Comparison of ENCODE assay signal across 29 cellular contexts in genomic region chr5:44646016-44646415, GRCh38.
DNase-seq lines count a peak whose midpoint lies in the region; ATAC-seq and TF ChIP-seq lines count a peak whose summit lies in the region.
"Had no signal": no experiment of that assay in that cellular context is flagged by ENCODE, and none has a peak within 500 bp of the region (broad histone marks: within the 10 kb centered on the region; RNA-seq: fewer than 3 reads in every experiment).

No MANE protein-coding gene starts in this region.

- intact Hi-C loops in right cardiac atrium (cut with DNase I), result no loop called here

- 31% methylated on average over 4 of the region's 4 CpGs for WGBS in right cardiac atrium

- H3K27me3 ChIP-seq in right cardiac atrium (ENCODE audit: control insufficient read depth, insufficient read depth), result no peaks in the 10 kb centered on the region
- H3K27me3 ChIP-seq in MG63, result no peaks in the 10 kb centered on the region

- peak; percentile 64 to 84 for ATAC-seq in right cardiac atrium
- ATAC-seq: natural killer cell, PC-3, T-cell had no signal

- H3K36me3 Mint-ChIP-seq in brain, result no peaks in the 10 kb centered on the region
- H3K36me3 Mint-ChIP-seq: activated naive CD4-positive, alpha-beta T cell treated with anti-CD3 and anti-CD28 coated beads, Interleukin-2, amount 10 ng/mL, durations not matched to agents 7 days and 5 days; CD14-positive monocyte; IgD-negative memory B cell; natural killer cell; T-cell had no signal

- peaks cover 11% of the 10 kb centered on the region for H3K4me1 Mint-ChIP-seq in brain
- H3K4me1 Mint-ChIP-seq: activated naive CD4-positive, alpha-beta T cell treated with anti-CD3 and anti-CD28 coated beads, Interleukin-2, amount 10 ng/mL, durations not matched to agents 7 days and 5 days; CD14-positive monocyte; central memory CD8-positive, alpha-beta T cell; H9; IgD-negative memory B cell; natural killer cell; T-cell had no signal

- no peak overlapping the region for H3K27ac ChIP-seq in right cardiac atrium (ENCODE audit: low read length)
- H3K27ac ChIP-seq: parathyroid adenoma had no signal

- H3K4me1 ChIP-seq in right cardiac atrium (ENCODE audit: control insufficient read depth, insufficient read depth, low read length), result no peaks in the 10 kb centered on the region
- H3K4me1 ChIP-seq: parathyroid adenoma had no signal

- H3K4me3 Mint-ChIP-seq in brain, result no peak overlapping the region
- H3K4me3 Mint-ChIP-seq: activated naive CD4-positive, alpha-beta T cell treated with anti-CD3 and anti-CD28 coated beads, Interleukin-2, amount 10 ng/mL, durations not matched to agents 7 days and 5 days; activated T-cell treated with anti-CD3 and anti-CD28 coated beads, Interleukin-2, amount 50 U/mL, for 24 hours; CD14-positive monocyte; central memory CD8-positive, alpha-beta T cell; H9; IgD-negative memory B cell; natural killer cell; T-cell had no signal

- H3K4me3 ChIP-seq in right cardiac atrium (ENCODE audit: low read length) (peak overlapping the region; percentile 15), MG63 (no peak overlapping the region)

- no peak for TF ChIP-seq CTCF in brain (conservative IDR thresholded peaks at IDR 0.05)

- no peaks in the 10 kb centered on the region for H3K27me3 Mint-ChIP-seq in brain
- H3K27me3 Mint-ChIP-seq: activated naive CD4-positive, alpha-beta T cell treated with anti-CD3 and anti-CD28 coated beads, Interleukin-2, amount 10 ng/mL, durations not matched to agents 7 days and 5 days; activated T-cell treated with anti-CD3 and anti-CD28 coated beads, Interleukin-2, amount 50 U/mL, for 24 hours; central memory CD8-positive, alpha-beta T cell; IgD-negative memory B cell; T-cell had no signal

- H3K9me3 ChIP-seq in right cardiac atrium (ENCODE audit: control insufficient read depth, low read length) (peaks cover 2% of the 10 kb centered on the region), MG63 (no peaks in the 10 kb centered on the region)

- DNase-seq in NCI-H524 (lab: John Stamatoyannopoulos, UW), result peak; percentile 90 to 98
- DNase-seq in right cardiac atrium, result no peak
- DNase-seq in pons (ENCODE audit: low spot score), result peak; percentile 11
- no peak for DNase-seq in MG63
- no peak for DNase-seq in activated naive CD4-positive, alpha-beta T cell (lab: John Stamatoyannopoulos, UW)
- no peak for DNase-seq in AG20443 (ENCODE audit: low spot score)
- DNase-seq in NCI-H510A (lab: John Stamatoyannopoulos, UW), result no peak
- DNase-seq: activated CD4-positive, alpha-beta T cell treated with anti-CD3 and anti-CD28 coated beads for 1 hour; activated CD8-positive, alpha-beta memory T cell treated with anti-CD3 and anti-CD28 coated beads for 24 hours; activated naive CD4-positive, alpha-beta T cell treated with anti-CD3 and anti-CD28 coated beads, Interleukin-2, amount 10 ng/mL, durations not matched to agents 7 days and 5 days; activated T-cell treated with anti-CD3 and anti-CD28 coated beads, Interleukin-2, amount 50 U/mL, for 24 hours; anterior cingulate cortex; effector CD4-positive, alpha-beta T cell; erythroblast; H9; kidney glomerular epithelial cell; MM.1S; natural killer cell; NCI-H1694; NCI-H2171 treated with DMSO at 0.1 percent for 48 hours; NCI-H774; PC-3; SHP77 treated with DMSO at 0.1 percent for 48 hours; T-cell had no signal

- H3K36me3 ChIP-seq in MG63, result no peaks in the 10 kb centered on the region

- H3K27ac Mint-ChIP-seq in brain, result peak overlapping the region in 3 of 5 experiments; percentile 45 to 83 (median 75)
- H3K27ac Mint-ChIP-seq: activated naive CD4-positive, alpha-beta T cell treated with anti-CD3 and anti-CD28 coated beads, Interleukin-2, amount 10 ng/mL, durations not matched to agents 7 days and 5 days; activated T-cell treated with anti-CD3 and anti-CD28 coated beads, Interleukin-2, amount 50 U/mL, for 24 hours; CD14-positive monocyte; H9; IgD-negative memory B cell; natural killer cell; T-cell had no signal

- no peaks in the 10 kb centered on the region for H3K9me3 Mint-ChIP-seq in brain
- H3K9me3 Mint-ChIP-seq: activated naive CD4-positive, alpha-beta T cell treated with anti-CD3 and anti-CD28 coated beads, Interleukin-2, amount 10 ng/mL, durations not matched to agents 7 days and 5 days; activated T-cell treated with anti-CD3 and anti-CD28 coated beads, Interleukin-2, amount 50 U/mL, for 24 hours; H9; IgD-negative memory B cell had no signal

Comparison
In these comparisons a context has a peak if more than half of its experiments do, and no peak if none do; other contexts are left out.
1. DNase-seq: peak in NCI-H524 (2 of 2) and pons (single experiment); none in right cardiac atrium (0 of 3), MG63 (single experiment), activated naive CD4-positive, alpha-beta T cell (0 of 4), AG20443 (single experiment) and NCI-H510A (single experiment).